In the genomic region with DNA sequence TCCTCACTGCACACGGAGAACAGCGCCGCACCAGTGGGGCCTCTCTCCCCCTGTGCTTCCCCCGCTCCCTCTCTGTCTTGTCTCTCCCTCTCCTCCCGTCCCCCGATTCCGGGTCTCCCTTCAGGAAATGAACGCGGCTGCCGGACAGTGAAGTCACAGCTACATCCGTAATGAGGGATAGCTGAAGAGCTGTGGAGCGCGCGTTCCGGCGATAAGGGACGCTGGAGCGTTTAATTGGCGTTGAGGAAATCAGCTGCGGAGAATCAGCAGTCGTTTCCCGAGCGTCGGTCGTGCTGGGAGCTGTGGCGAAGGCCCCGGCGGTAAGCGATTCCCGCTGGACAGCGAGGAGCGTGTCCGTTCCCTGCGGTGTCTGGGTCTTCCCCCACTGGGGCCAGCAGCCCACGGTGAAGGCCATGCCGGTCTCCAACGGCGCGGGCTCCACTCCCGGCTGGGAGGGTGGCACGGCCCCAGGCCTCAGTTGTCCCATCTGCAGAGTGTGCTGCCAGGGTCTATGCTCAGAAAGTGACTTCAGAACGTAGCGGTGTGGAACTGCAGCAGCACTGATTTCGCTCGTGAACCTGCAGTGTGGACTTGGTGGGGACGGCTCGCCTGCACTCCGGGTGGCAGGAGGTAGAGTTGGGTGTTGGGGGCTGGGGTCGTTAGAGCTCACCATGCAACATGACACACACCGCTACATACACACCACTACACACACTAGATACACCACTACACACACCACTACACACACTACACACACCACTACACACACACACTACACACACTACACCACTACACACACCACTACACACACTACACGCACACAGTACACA, we compare ENCODE assay signal across 10 cellular contexts. TPM values are rescaled to one million over a fixed set of nuclear protein-coding genes. Genes with fewer than 3 reads are reported as not detected.
DNase-seq lines count a peak whose midpoint lies in the region; ATAC-seq, FAIRE-seq and TF ChIP-seq lines count a peak whose summit lies in the region.
"Had no signal": no experiment of that assay in that cellular context is flagged by ENCODE, and none has a peak within 500 bp of the region (broad histone marks: within the 10 kb centered on the region; RNA-seq: fewer than 3 reads in every experiment).

No MANE protein-coding gene starts in this region.

- DNase-seq in A549 (ENCODE audit: low read depth in 1 of 2, low spot score in 1 of 2) (peak in 1 of 2 experiments; percentile 36), SK-N-DZ (ENCODE audit: low spot score) (peak; percentile 58), left ventricle myocardium superior (peak; percentile 26), ureter (ENCODE audit: low spot score) (no peak), HuH-7.5 (ENCODE audit: low spot score) (no peak)
- DNase-seq in CD4-positive, CD25-positive, alpha-beta regulatory T cell, result peak in 2 of 3 donors; percentile 16 to 42
- DNase-seq: C1 segment of cervical spinal cord, NCI-H510A had no signal

- POLR2A ChIA-PET in A549 (lab: Yijun Ruan, JAX), result no interaction called here

- CTCF ChIA-PET in A549 (lab: Yijun Ruan, JAX), result interaction anchor here (0.6 to 1.2 kb wide), 4 partner anchors 21 to 260 kb away, joined by 3 to 6 read pairs (median 4); no protein-coding TSS in a partner anchor

- H3K27ac Mint-ChIP-seq in CD4-positive, CD25-positive, alpha-beta regulatory T cell, result peak overlapping the region in 2 of 3 donors; percentile 20 to 62

- no peak for FAIRE-seq in A549 (lab: Jason Lieb, UNC)

- H3K4me3 Mint-ChIP-seq in CD4-positive, CD25-positive, alpha-beta regulatory T cell, result peak overlapping the region in 1 of 4 donors; percentile 66

- no peak for TF ChIP-seq CTCF in A549 (IDR thresholded peaks at IDR 0.05)

- no peaks in the 10 kb centered on the region for H3K27me3 Mint-ChIP-seq in CD4-positive, CD25-positive, alpha-beta regulatory T cell

- H3K4me2 ChIP-seq in A549, result no peak overlapping the region

- ATAC-seq in A549 (no peak; a peak in 2 of 6 replicates), left ventricle myocardium superior (no peak), HG03457 (IDR thresholded peaks at IDR 0.05; ENCODE audit: unreplicated experiment) (no peak)
- no peak for ATAC-seq in CD4-positive, CD25-positive, alpha-beta regulatory T cell (ENCODE audit: low read depth in 2 of 2)

- peaks cover 12% of the 10 kb centered on the region for H3K36me3 ChIP-seq in CD4-positive, CD25-positive, alpha-beta regulatory T cell (ENCODE audit: control insufficient read depth, insufficient read depth, low read length)

- no peaks in the 10 kb centered on the region for H3K36me3 Mint-ChIP-seq in CD4-positive, CD25-positive, alpha-beta regulatory T cell

- H3K9me3 ChIP-seq in A549, result no peaks in the 10 kb centered on the region
- H3K9me3 ChIP-seq in CD4-positive, CD25-positive, alpha-beta regulatory T cell (ENCODE audit: control insufficient read depth in 2 of 2, low read length in 2 of 2), result no peaks in the 10 kb centered on the region

- TF ChIP-seq RAD21 in A549 (conservative IDR thresholded peaks at IDR 0.05 in 1 of 2, IDR thresholded peaks at IDR 0.05 in 1 of 2), result no peak

- no peaks in the 10 kb centered on the region for H3K4me1 ChIP-seq in A549
- H3K4me1 ChIP-seq in CD4-positive, CD25-positive, alpha-beta regulatory T cell (ENCODE audit: control insufficient read depth, insufficient read depth, low read length, poor library complexity, severe bottlenecking), result peaks cover 10% of the 10 kb centered on the region
- H3K4me1 ChIP-seq: parathyroid adenoma had no signal

- intact Hi-C loops in left ventricle myocardium superior (cut with micrococcal nuclease), result no loop called here

- WGBS in A549 (ENCODE audit: missing lambda C conversion rate), result 89% methylated on average over 45 of the region's 51 CpGs

- TF ChIP-seq POLR2A in A549 (IDR thresholded peaks at IDR 0.05; ENCODE audit: low read length), result no peak

- no peaks in the 10 kb centered on the region for H3K27me3 ChIP-seq in CD4-positive, CD25-positive, alpha-beta regulatory T cell (ENCODE audit: control insufficient read depth, insufficient read depth, low read length)

- peaks cover 0 to 2% (median 0%) of the 10 kb centered on the region in 4 donors for H3K4me1 Mint-ChIP-seq in CD4-positive, CD25-positive, alpha-beta regulatory T cell

- TF ChIP-seq EP300 in A549 (IDR thresholded peaks at IDR 0.05), result no peak

- no peak overlapping the region for H3K4me3 ChIP-seq in A549
- H3K4me3 ChIP-seq in CD4-positive, CD25-positive, alpha-beta regulatory T cell (ENCODE audit: low read depth, low read length), result no peak overlapping the region

- H3K27ac ChIP-seq in A549, result no peak overlapping the region
- no peak overlapping the region for H3K27ac ChIP-seq in CD4-positive, CD25-positive, alpha-beta regulatory T cell (ENCODE audit: insufficient read depth, low read length, poor library complexity, severe bottlenecking)
- H3K27ac ChIP-seq: parathyroid adenoma had no signal

- no peaks in the 10 kb centered on the region for H3K9me3 Mint-ChIP-seq in CD4-positive, CD25-positive, alpha-beta regulatory T cell

TF ChIP-seq in A549, 52 proteins besides CTCF, POLR2A, EP300 and RAD21:
- TF ChIP-seq HDAC2 (IDR thresholded peaks at IDR 0.05), result 0 out of 2 replicates have a peak, but pooled peaks have one; percentile 26
- TF ChIP-seq BHLHE40 (IDR thresholded peaks at IDR 0.05; ENCODE audit: low read depth, low read length), result no peak
- TF ChIP-seq, protein P1, sequence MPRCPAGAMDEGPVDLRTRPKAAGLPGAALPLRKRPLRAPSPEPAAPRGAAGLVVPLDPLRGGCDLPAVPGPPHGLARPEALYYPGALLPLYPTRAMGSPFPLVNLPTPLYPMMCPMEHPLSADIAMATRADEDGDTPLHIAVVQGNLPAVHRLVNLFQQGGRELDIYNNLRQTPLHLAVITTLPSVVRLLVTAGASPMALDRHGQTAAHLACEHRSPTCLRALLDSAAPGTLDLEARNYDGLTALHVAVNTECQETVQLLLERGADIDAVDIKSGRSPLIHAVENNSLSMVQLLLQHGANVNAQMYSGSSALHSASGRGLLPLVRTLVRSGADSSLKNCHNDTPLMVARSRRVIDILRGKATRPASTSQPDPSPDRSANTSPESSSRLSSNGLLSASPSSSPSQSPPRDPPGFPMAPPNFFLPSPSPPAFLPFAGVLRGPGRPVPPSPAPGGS (IDR thresholded peaks at IDR 0.05), result no peak

RNA-seq across cellular contexts. Expression of a gene that starts 10.9 kb away (rescaled TPM):
- polyA plus RNA-seq in A549 (2011; rRNA removed), result 10.8 and 12.1 TPM in 2 replicates
- polyA plus RNA-seq in A549 (2012; cell fraction: cytosol; rRNA removed), result 35.8 and 44.8 TPM in 2 replicates
- polyA plus RNA-seq in A549 (2012; cell fraction: nucleus; rRNA removed), result 74.7 and 86.7 TPM in 2 replicates
- polyA plus RNA-seq in A549 (2017; fragmentation: RNase III; extraction: RNeasy Plus Mini Kit Qiagen cat#74134 plus additional on column Dnase treatment), result 32.8 to 36.6 TPM (median 34.1 TPM) in 3 replicates
- 8.4 and 17.4 TPM in 2 replicates for polyA minus RNA-seq in A549 (2011; rRNA and poly(A)+ RNA removed)
- total RNA-seq in CD4-positive, CD25-positive, alpha-beta regulatory T cell, result 17.0 TPM
- polyA plus RNA-seq in CD4-positive, CD25-positive, alpha-beta regulatory T cell, result 10 to 100 TPM; 18.9 to 26.9 (median 22.2) TPM
- 34.5 and 37.0 TPM in 2 replicates for polyA plus RNA-seq in SK-N-DZ (2014; cell fraction: cytosol; rRNA removed)
- 39.2 and 48.4 TPM in 2 replicates for polyA plus RNA-seq in SK-N-DZ (2014; cell fraction: nucleus; rRNA removed)
- 12.1 TPM for total RNA-seq in left ventricle myocardium superior
- total RNA-seq in ureter, result 25.0 TPM

RNA-seq across cellular contexts. Expression of a gene that starts 11.0 kb away (rescaled TPM):
- polyA plus RNA-seq in A549 (2011; rRNA removed) (10.2 and 11.4 TPM in 2 replicates), A549 (2017; fragmentation: RNase III; extraction: RNeasy Plus Mini Kit Qiagen cat#74134 plus additional on column Dnase treatment) (21.8 to 23.7 TPM (median 22.6 TPM) in 3 replicates)
- 37.4 and 40.5 TPM in 2 replicates for polyA plus RNA-seq in A549 (2012; cell fraction: cytosol; rRNA removed)
- 76.9 and 86.0 TPM in 2 replicates for polyA plus RNA-seq in A549 (2012; cell fraction: nucleus; rRNA removed)
- 11.4 and 16.5 TPM in 2 replicates for polyA minus RNA-seq in A549 (2011; rRNA and poly(A)+ RNA removed)
- total RNA-seq in CD4-positive, CD25-positive, alpha-beta regulatory T cell, result 41.2 TPM
- 1 to 10 TPM; 4.8 to 7.6 (median 6.1) TPM for polyA plus RNA-seq in CD4-positive, CD25-positive, alpha-beta regulatory T cell
- 14.0 and 20.7 TPM in 2 replicates for polyA plus RNA-seq in SK-N-DZ (2014; cell fraction: cytosol; rRNA removed)
- polyA plus RNA-seq in SK-N-DZ (2014; cell fraction: nucleus; rRNA removed), result 63.8 and 68.3 TPM in 2 replicates
- total RNA-seq in left ventricle myocardium superior (8.6 TPM), ureter (28.7 TPM)

Comparison
In these comparisons a context has a peak if more than half of its experiments do, and no peak if none do; other contexts are left out.
1. DNase-seq: peak in CD4-positive, CD25-positive, alpha-beta regulatory T cell (2 of 3), SK-N-DZ (single experiment) and left ventricle myocardium superior (single experiment); none in ureter (single experiment) and HuH-7.5 (single experiment).